In the genomic region with DNA sequence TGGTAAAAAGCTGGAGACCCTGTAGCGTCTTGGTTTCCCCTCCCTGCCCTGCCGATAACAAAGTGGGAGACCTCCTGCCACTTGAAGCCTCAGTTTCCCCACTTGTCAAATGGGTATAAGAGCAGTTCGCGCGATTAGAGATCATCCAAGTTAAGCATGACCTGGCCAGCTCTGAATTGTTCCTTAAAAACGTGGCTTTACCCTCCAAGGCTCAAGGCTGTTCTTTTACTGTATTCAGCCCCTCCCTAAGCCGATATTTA, we compare ENCODE assay signal across 8 cellular contexts. TPM values are rescaled to one million over a fixed set of nuclear protein-coding genes. Genes with fewer than 3 reads are reported as not detected.
DNase-seq lines count a peak whose midpoint lies in the region; ATAC-seq and TF ChIP-seq lines count a peak whose summit lies in the region.

No MANE protein-coding gene starts in this region.

- no peaks in the 10 kb centered on the region for H3K27me3 Mint-ChIP-seq in activated T-cell treated with anti-CD3 and anti-CD28 coated beads, Interleukin-2, amount 50 U/mL, for 72 hours (ENCODE audit: low read depth)

- DNase-seq in heart left ventricle = no peak
- no peak for DNase-seq in left ventricle myocardium superior
- no peak for DNase-seq in activated T-cell treated with anti-CD3 and anti-CD28 coated beads, Interleukin-2, amount 50 U/mL, for 72 hours
- no peak for DNase-seq in NK-92 treated with Interleukin-12 subunit alpha and Interleukin-12 subunit beta, amount 100 ng/mL, for 24 hours (lab: John Stamatoyannopoulos, UW)
- no peak for DNase-seq in GM20000 (ENCODE audit: low spot score)

- intact Hi-C loops in heart left ventricle (cut with DNase I) = loop anchor here in 4 of 10 donors (2.0 to 5.0 kb wide), 3 partner anchors 13 to 79 kb away; a partner anchor contains a TSS
- intact Hi-C loops in left ventricle myocardium superior (cut with micrococcal nuclease) = no loop called here

- H3K4me3 Mint-ChIP-seq in activated T-cell treated with anti-CD3 and anti-CD28 coated beads, Interleukin-2, amount 50 U/mL, for 72 hours = peak overlapping the region; percentile 94 to 99

- H3K4me1 Mint-ChIP-seq in activated T-cell treated with anti-CD3 and anti-CD28 coated beads, Interleukin-2, amount 50 U/mL, for 72 hours (ENCODE audit: low read depth) = peaks cover 43% of the 10 kb centered on the region

- peak overlapping the region; percentile 75 for H3K27ac Mint-ChIP-seq in activated T-cell treated with anti-CD3 and anti-CD28 coated beads, Interleukin-2, amount 50 U/mL, for 72 hours

- WGBS in heart left ventricle, 4 donors = 0 to 2% (median 1%) methylated on average over 7 of the region's 7 CpGs

- TF ChIP-seq POLR2A in heart left ventricle (IDR thresholded peaks at IDR 0.05) = no peak

- H3K9ac ChIP-seq in iPS-18a (ENCODE audit: low read length) = peak overlapping the region; percentile 97

- H3K9me3 ChIP-seq in heart left ventricle = no peaks in the 10 kb centered on the region
- H3K9me3 ChIP-seq in iPS-18a (ENCODE audit: control insufficient read depth, low read depth, low read length) = no peaks in the 10 kb centered on the region

- H3K27me3 ChIP-seq in heart left ventricle (no peaks in the 10 kb centered on the region), iPS-18a (ENCODE audit: control insufficient read depth, insufficient read depth, low read length) (no peaks in the 10 kb centered on the region)

- peaks cover 0 to 19% (median 7%) of the 10 kb centered on the region in 9 donors for H3K36me3 ChIP-seq in heart left ventricle
- H3K36me3 ChIP-seq in iPS-18a (ENCODE audit: control insufficient read depth, low read depth, low read length) = peaks cover 14% of the 10 kb centered on the region

- no peaks in the 10 kb centered on the region for H3K9me3 Mint-ChIP-seq in activated T-cell treated with anti-CD3 and anti-CD28 coated beads, Interleukin-2, amount 50 U/mL, for 72 hours

- peak overlapping the region in 11 of 12 donors; percentile 89 to 98 (median 96) for H3K27ac ChIP-seq in heart left ventricle
- H3K27ac ChIP-seq in iPS-18a (ENCODE audit: low read length) = peak overlapping the region; percentile 93
- peak overlapping the region; percentile 50 for H3K27ac ChIP-seq in temporal lobe (ENCODE audit: low read depth, low read length)

- H3K4me3 ChIP-seq in heart left ventricle (peak overlapping the region; percentile 40 to 98 (median 76)), iPS-18a (ENCODE audit: low read length) (peak overlapping the region; percentile 94)

- ATAC-seq in heart left ventricle (no peak), left ventricle myocardium superior (no peak), GM19023 (IDR thresholded peaks at IDR 0.05; ENCODE audit: unreplicated experiment) (no peak)
- no peak for ATAC-seq in activated T-cell treated with anti-CD3 and anti-CD28 coated beads, Interleukin-2, amount 50 U/mL, for 72 hours (replicated peaks in 1 of 2)

- TF ChIP-seq CTCF in heart left ventricle (IDR thresholded peaks at IDR 0.05) (no peak), GM20000 (IDR thresholded peaks at IDR 0.05; ENCODE audit: extremely low read depth, missing control alignments) (no peak)

- H3K4me1 ChIP-seq in heart left ventricle (peaks cover 4 to 44% (median 33%) of the 10 kb centered on the region in 12 donors), iPS-18a (ENCODE audit: control insufficient read depth, low read depth, low read length) (no peaks in the 10 kb centered on the region)

- H3K36me3 Mint-ChIP-seq in activated T-cell treated with anti-CD3 and anti-CD28 coated beads, Interleukin-2, amount 50 U/mL, for 72 hours (ENCODE audit: insufficient read depth in 2 of 2) = peaks cover 8 to 23% of the 10 kb centered on the region in 2 donors

RNA-seq across cellular contexts. Expression of a gene that starts 0.4 kb away (rescaled TPM):
- total RNA-seq in heart left ventricle = 10 to 100 TPM; 33.7 to 57.4 (median 42.6) TPM
- 10 to 100 TPM; 18.0 to 29.2 TPM for polyA plus RNA-seq in heart left ventricle
- 36.0 TPM for total RNA-seq in left ventricle myocardium superior
- total RNA-seq in activated T-cell treated with anti-CD3 and anti-CD28 coated beads, Interleukin-2, amount 50 U/mL, for 72 hours = 10 to 100 TPM; 62.6 to 73.2 TPM
- total RNA-seq in temporal lobe = 72.0 TPM

RNA-seq across cellular contexts. Expression of a gene that starts 11.2 kb away (rescaled TPM):
- total RNA-seq in heart left ventricle = 100 to 1,000 TPM in 6 of 9 donors, 10 to 100 TPM in 3; 90.4 to 305 (median 118) TPM
- 100 to 1,000 TPM; 226 to 234 TPM for polyA plus RNA-seq in heart left ventricle
- total RNA-seq in left ventricle myocardium superior = 127 TPM
- 100 to 1,000 TPM; 131 to 134 TPM for total RNA-seq in activated T-cell treated with anti-CD3 and anti-CD28 coated beads, Interleukin-2, amount 50 U/mL, for 72 hours
- 140 TPM for total RNA-seq in temporal lobe

RNA-seq across cellular contexts. Expression of a gene that starts 14.0 kb away (rescaled TPM):
- total RNA-seq in heart left ventricle (10 to 100 TPM; 54.3 to 81.5 (median 61.8) TPM), left ventricle myocardium superior (64.7 TPM), temporal lobe (33.2 TPM)
- polyA plus RNA-seq in heart left ventricle = 100 to 1,000 TPM in 1 of 2 donors, 10 to 100 TPM in 1; 76.3 to 133 TPM
- 10 to 100 TPM; 42.6 to 43.7 TPM for total RNA-seq in activated T-cell treated with anti-CD3 and anti-CD28 coated beads, Interleukin-2, amount 50 U/mL, for 72 hours

RNA-seq across cellular contexts. Expression of a gene that starts 26.9 kb away (rescaled TPM):
- total RNA-seq in heart left ventricle (1 to 10 TPM; 1.5 to 3.6 (median 2.4) TPM), left ventricle myocardium superior (1.7 TPM), temporal lobe (7.4 TPM)
- polyA plus RNA-seq in heart left ventricle = 1 to 10 TPM; 1.0 to 5.0 TPM
- 1 to 10 TPM; 3.5 to 6.9 TPM for total RNA-seq in activated T-cell treated with anti-CD3 and anti-CD28 coated beads, Interleukin-2, amount 50 U/mL, for 72 hours

RNA-seq across cellular contexts. Expression of a gene that starts 28.3 kb away (rescaled TPM):
- total RNA-seq in heart left ventricle (not detected), left ventricle myocardium superior (not detected), temporal lobe (under 0.01 TPM)
- not detected for polyA plus RNA-seq in heart left ventricle
- total RNA-seq in activated T-cell treated with anti-CD3 and anti-CD28 coated beads, Interleukin-2, amount 50 U/mL, for 72 hours = not detected
